ENCODE assay signal across 18 cellular contexts in the genomic region with DNA sequence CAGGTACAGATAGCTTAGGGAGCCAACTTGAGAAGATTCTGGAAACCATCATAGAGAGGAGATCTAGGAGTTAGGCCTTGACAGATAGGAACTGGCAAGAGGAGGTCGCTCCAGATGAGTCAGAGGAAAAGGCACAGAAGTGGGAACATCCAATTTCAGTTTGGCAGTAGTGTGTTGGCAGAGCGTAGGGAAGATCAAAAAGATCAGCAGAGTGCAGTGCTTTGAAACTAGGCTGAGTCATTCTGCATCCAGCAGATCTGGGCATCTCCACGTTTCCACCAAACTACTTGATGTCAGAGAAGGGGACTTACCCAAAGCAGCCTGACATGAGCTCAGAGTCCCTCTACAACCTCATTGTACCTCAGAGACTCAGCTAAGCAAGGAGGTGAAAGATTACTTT. TPM values are rescaled to one million over a fixed set of nuclear protein-coding genes. Genes with fewer than 3 reads are reported as not detected.
A peak's percentile ranks its signal among the peaks of the same experiment; 100 is the strongest.
DNase-seq lines count a peak whose midpoint lies in the region; ATAC-seq and TF ChIP-seq lines count a peak whose summit lies in the region.
"Had no signal": no experiment of that assay in that cellular context is flagged by ENCODE, and none has a peak within 500 bp of the region (broad histone marks: within the 10 kb centered on the region; RNA-seq: fewer than 3 reads in every experiment).

No MANE protein-coding gene starts in this region.

- no peak overlapping the region for H3K23ac ChIP-seq in mesendoderm (ENCODE audit: low read length)

- no peak overlapping the region for H3K56ac ChIP-seq in mesendoderm (ENCODE audit: low read length)

- H3K18ac ChIP-seq in mesendoderm (ENCODE audit: low read length), result no peak overlapping the region

- intact Hi-C loops in esophagus muscularis mucosa (cut with DNase I), result no loop called here

- H3K4me1 Mint-ChIP-seq in activated T-cell treated with anti-CD3 and anti-CD28 coated beads, Interleukin-2, amount 50 U/mL, for 72 hours (ENCODE audit: low read depth), result peaks cover 17% of the 10 kb centered on the region
- H3K4me1 Mint-ChIP-seq in activated naive CD8-positive, alpha-beta T cell treated with anti-CD3 and anti-CD28 coated beads for 36 hours, result peaks cover 9% of the 10 kb centered on the region
- H3K4me1 Mint-ChIP-seq: memory B cell; stimulated activated naive B cell treated with anti-CD40 and anti-IgM and Interleukin-4, amounts not matched to agents 10 μg/mL and 1 μg/mL and 100 μg/mL, for 72 hours had no signal

- H2BK15ac ChIP-seq in mesendoderm (replicated peaks; ENCODE audit: low read depth), result no peak overlapping the region

- H3K9me3 Mint-ChIP-seq in activated T-cell treated with anti-CD3 and anti-CD28 coated beads, Interleukin-2, amount 50 U/mL, for 72 hours, result no peaks in the 10 kb centered on the region
- H3K9me3 Mint-ChIP-seq in activated naive CD8-positive, alpha-beta T cell treated with anti-CD3 and anti-CD28 coated beads for 36 hours, result no peaks in the 10 kb centered on the region
- H3K9me3 Mint-ChIP-seq: memory B cell; stimulated activated naive B cell treated with anti-CD40 and anti-IgM and Interleukin-4, amounts not matched to agents 10 μg/mL and 1 μg/mL and 100 μg/mL, for 72 hours had no signal

- H3K36me3 ChIP-seq in mesendoderm (ENCODE audit: control insufficient read depth, insufficient read depth, low read length) (no peaks in the 10 kb centered on the region), esophagus muscularis mucosa (no peaks in the 10 kb centered on the region)

- H3K4me1 ChIP-seq in mesendoderm (ENCODE audit: control insufficient read depth, low read depth, low read length) (no peaks in the 10 kb centered on the region), esophagus muscularis mucosa (no peaks in the 10 kb centered on the region)

- no peak overlapping the region for H3K4me2 ChIP-seq in mesendoderm (ENCODE audit: low read length)

- H3K79me2 ChIP-seq in mesendoderm (ENCODE audit: control insufficient read depth, insufficient read depth, low read length), result no peaks in the 10 kb centered on the region

- no peak overlapping the region for H2AK5ac ChIP-seq in mesendoderm (ENCODE audit: low read length)

- no peak for TF ChIP-seq EP300 in esophagus muscularis mucosa (IDR thresholded peaks at IDR 0.05)

- H4K5ac ChIP-seq in mesendoderm (ENCODE audit: low read length), result no peak overlapping the region

- H3K27ac ChIP-seq in mesendoderm (ENCODE audit: low read depth, low read length) (no peak overlapping the region), esophagus muscularis mucosa (replicated peaks in 1 of 4) (no peak overlapping the region)

- H3K27me3 ChIP-seq in mesendoderm (ENCODE audit: insufficient read depth, low read length, poor library complexity), result no peaks in the 10 kb centered on the region
- H3K27me3 ChIP-seq in esophagus muscularis mucosa, result peaks cover 0 to 4% (median 0%) of the 10 kb centered on the region in 4 donors

- H3K4me3 Mint-ChIP-seq in activated T-cell treated with anti-CD3 and anti-CD28 coated beads, Interleukin-2, amount 50 U/mL, for 72 hours, result peak overlapping the region in 1 of 2 donors; percentile 29
- H3K4me3 Mint-ChIP-seq in activated naive CD8-positive, alpha-beta T cell treated with anti-CD3 and anti-CD28 coated beads for 36 hours, result no peak overlapping the region
- H3K4me3 Mint-ChIP-seq: memory B cell; stimulated activated naive B cell treated with anti-CD40 and anti-IgM and Interleukin-4, amounts not matched to agents 10 μg/mL and 1 μg/mL and 100 μg/mL, for 72 hours had no signal

- H3K27ac Mint-ChIP-seq in activated T-cell treated with anti-CD3 and anti-CD28 coated beads, Interleukin-2, amount 50 U/mL, for 72 hours, result no peak overlapping the region
- no peak overlapping the region for H3K27ac Mint-ChIP-seq in activated naive CD8-positive, alpha-beta T cell treated with anti-CD3 and anti-CD28 coated beads for 36 hours
- H3K27ac Mint-ChIP-seq: memory B cell; stimulated activated naive B cell treated with anti-CD40 and anti-IgM and Interleukin-4, amounts not matched to agents 10 μg/mL and 1 μg/mL and 100 μg/mL, for 72 hours had no signal

- no peak overlapping the region for H4K8ac ChIP-seq in mesendoderm (ENCODE audit: low read depth, low read length)

- peak; percentile 25 to 33 for DNase-seq in activated T-cell treated with anti-CD3 and anti-CD28 coated beads, Interleukin-2, amount 50 U/mL, for 72 hours
- no peak for DNase-seq in activated T-cell treated with anti-CD3 and anti-CD28 coated beads, Interleukin-2, amount 50 U/mL, for 48 hours
- DNase-seq in activated naive CD8-positive, alpha-beta T cell treated with anti-CD3 and anti-CD28 coated beads for 36 hours, result peak; percentile 27
- no peak for DNase-seq in stimulated activated naive CD8-positive, alpha-beta T cell treated with anti-CD3 and anti-CD28 coated beads, Interleukin-15, Interleukin-2, amounts not matched to agents 100 U/mL and 50 U/mL, for 24 hours
- DNase-seq in mesendoderm, result no peak
- no peak for DNase-seq in esophagus muscularis mucosa (ENCODE audit: extremely low spot score)
- DNase-seq: activated effector memory CD4-positive, alpha-beta T cell treated with Interleukin-2 at 50 U/mL for 16 hours; AML-193; hippocampal formation; NCI-H1105; NCI-H510A; stimulated activated naive B cell treated with anti-CD40 and anti-IgM and Interleukin-4, amounts not matched to agents 10 μg/mL and 1 μg/mL and 100 μg/mL, for 72 hours had no signal

- H3K4me3 ChIP-seq in mesendoderm (ENCODE audit: low read length), result no peak overlapping the region
- H3K4me3 ChIP-seq in esophagus muscularis mucosa, result no peak overlapping the region

- TF ChIP-seq CTCF in esophagus muscularis mucosa (IDR thresholded peaks at IDR 0.05), result no peak

- H3K4ac ChIP-seq in mesendoderm (ENCODE audit: low read depth, low read length), result no peak overlapping the region

- ATAC-seq in activated T-cell treated with anti-CD3 and anti-CD28 coated beads, Interleukin-2, amount 50 U/mL, for 72 hours (replicated peaks in 1 of 2), result peak; percentile 93
- ATAC-seq in HG02610 (IDR thresholded peaks at IDR 0.05; ENCODE audit: unreplicated experiment), result peak; percentile 45
- ATAC-seq in stimulated activated naive CD8-positive, alpha-beta T cell treated with anti-CD3 and anti-CD28 coated beads, Interleukin-15, Interleukin-2, amounts not matched to agents 100 U/mL and 50 U/mL, for 24 hours, result peak; percentile 88
- no peak for ATAC-seq in HG02759 (IDR thresholded peaks at IDR 0.05; ENCODE audit: unreplicated experiment)

- H3K9ac ChIP-seq in mesendoderm (ENCODE audit: low read length), result no peak overlapping the region

- H3K36me3 Mint-ChIP-seq in activated T-cell treated with anti-CD3 and anti-CD28 coated beads, Interleukin-2, amount 50 U/mL, for 72 hours (ENCODE audit: insufficient read depth in 2 of 2), result no peaks in the 10 kb centered on the region
- H3K36me3 Mint-ChIP-seq in activated naive CD8-positive, alpha-beta T cell treated with anti-CD3 and anti-CD28 coated beads for 36 hours, result no peaks in the 10 kb centered on the region
- H3K36me3 Mint-ChIP-seq: memory B cell; stimulated activated naive B cell treated with anti-CD40 and anti-IgM and Interleukin-4, amounts not matched to agents 10 μg/mL and 1 μg/mL and 100 μg/mL, for 72 hours had no signal

- H2BK120ac ChIP-seq in mesendoderm (ENCODE audit: low read depth, low read length), result no peak overlapping the region

- WGBS in mesendoderm (ENCODE audit: extremely low coverage, insufficient coverage, low lambda C conversion rate), result no CpG with 5 or more reads among the region's 3 CpGs
- WGBS in esophagus muscularis mucosa, result 46% methylated on average over 3 of the region's 3 CpGs

- no peaks in the 10 kb centered on the region for H3K27me3 Mint-ChIP-seq in activated T-cell treated with anti-CD3 and anti-CD28 coated beads, Interleukin-2, amount 50 U/mL, for 72 hours (ENCODE audit: low read depth)
- H3K27me3 Mint-ChIP-seq in activated naive CD8-positive, alpha-beta T cell treated with anti-CD3 and anti-CD28 coated beads for 36 hours, result no peaks in the 10 kb centered on the region
- H3K27me3 Mint-ChIP-seq: memory B cell; stimulated activated naive B cell treated with anti-CD40 and anti-IgM and Interleukin-4, amounts not matched to agents 10 μg/mL and 1 μg/mL and 100 μg/mL, for 72 hours had no signal

- H3K79me1 ChIP-seq in mesendoderm (ENCODE audit: low read length), result no peaks in the 10 kb centered on the region

- no peaks in the 10 kb centered on the region for H3K9me3 ChIP-seq in esophagus muscularis mucosa

- no peak for TF ChIP-seq POLR2A in esophagus muscularis mucosa (IDR thresholded peaks at IDR 0.05; ENCODE audit: low read depth)

- no peak overlapping the region for H2BK5ac ChIP-seq in mesendoderm (ENCODE audit: low read length)

RNA-seq across cellular contexts. Expression of gene GAB4, which starts 58.5 kb away (rescaled TPM):
- total RNA-seq in activated T-cell treated with anti-CD3 and anti-CD28 coated beads, Interleukin-2, amount 50 U/mL, for 72 hours, result not detected
- under 1 TPM; 0.14 to 0.16 TPM for total RNA-seq in activated naive CD8-positive, alpha-beta T cell treated with anti-CD3 and anti-CD28 coated beads for 36 hours
- polyA plus RNA-seq in mesendoderm (2013, experiment 1 of 2), result 0.22 TPM
- 0.31 TPM for polyA plus RNA-seq in mesendoderm (2013, experiment 2 of 2)
- not detected for total RNA-seq in esophagus muscularis mucosa
- total RNA-seq: cardiac septum, endothelial cell of umbilical vein, osteoblast had no signal
- polyA plus RNA-seq: endothelial cell of umbilical vein had no signal

Comparison
In these comparisons a context has a peak if more than half of its experiments do, and no peak if none do; other contexts are left out.
1. DNase-seq: peak in activated T-cell treated with anti-CD3 and anti-CD28 coated beads, Interleukin-2, amount 50 U/mL, for 72 hours (2 of 2) and activated naive CD8-positive, alpha-beta T cell treated with anti-CD3 and anti-CD28 coated beads for 36 hours (single experiment); none in activated T-cell treated with anti-CD3 and anti-CD28 coated beads, Interleukin-2, amount 50 U/mL, for 48 hours (0 of 2), stimulated activated naive CD8-positive, alpha-beta T cell treated with anti-CD3 and anti-CD28 coated beads, Interleukin-15, Interleukin-2, amounts not matched to agents 100 U/mL and 50 U/mL, for 24 hours (single experiment), mesendoderm (single experiment) and esophagus muscularis mucosa (single experiment).